In the genomic region with DNA sequence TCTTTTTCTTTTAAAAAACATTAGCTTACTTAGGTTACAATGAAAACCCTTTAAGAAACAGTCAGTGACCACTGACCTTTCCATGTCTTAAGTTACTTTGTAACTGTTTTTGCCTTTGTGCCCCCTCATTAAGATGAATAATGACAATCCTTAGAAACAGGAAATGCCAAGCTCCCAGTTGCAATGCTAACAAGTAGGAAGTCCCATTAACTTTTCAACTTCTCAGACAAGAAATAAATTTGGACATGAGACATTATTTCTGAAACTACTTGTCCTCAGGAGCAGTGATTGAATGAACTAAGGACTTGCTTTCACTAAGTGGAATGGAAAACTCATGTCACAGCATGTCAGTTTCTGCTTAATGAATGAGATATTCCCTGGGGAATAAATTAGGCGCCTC, we compare ENCODE assay signal across 23 cellular contexts.
DNase-seq lines count a peak whose midpoint lies in the region; ATAC-seq and TF ChIP-seq lines count a peak whose summit lies in the region.
"Had no signal": no experiment of that assay in that cellular context is flagged by ENCODE, and none has a peak within 500 bp of the region (broad histone marks: within the 10 kb centered on the region; RNA-seq: fewer than 3 reads in every experiment).

No MANE protein-coding gene starts in this region.

- peaks cover 15% of the 10 kb centered on the region for H3K4me1 Mint-ChIP-seq in HFFc6 (ENCODE audit: low read depth)
- peaks cover 25% of the 10 kb centered on the region for H3K4me1 Mint-ChIP-seq in WTC11
- peaks cover 7% of the 10 kb centered on the region for H3K4me1 Mint-ChIP-seq in osteocyte (ENCODE audit: unreplicated experiment)
- H3K4me1 Mint-ChIP-seq: IgD-negative memory B cell had no signal

- TF ChIP-seq CTCF in HFFc6 (IDR thresholded peaks at IDR 0.05) (no peak), WTC11 (IDR thresholded peaks at IDR 0.05) (no peak), fibroblast of lung (conservative IDR thresholded peaks at IDR 0.05 in 1 of 2, IDR thresholded peaks at IDR 0.05 in 1 of 2; ENCODE audit: low read depth in 1 of 2, low read length in 2 of 2) (no peak), osteocyte (IDR thresholded peaks at IDR 0.05) (no peak)

- H3K4me3 Mint-ChIP-seq in HFFc6 (no peak overlapping the region), WTC11 (no peak overlapping the region), osteocyte (ENCODE audit: unreplicated experiment) (no peak overlapping the region)
- H3K4me3 Mint-ChIP-seq: IgD-negative memory B cell had no signal

- peak; percentile 3 for DNase-seq in HFFc6
- DNase-seq in WTC11 (ENCODE audit: low spot score) = no peak
- DNase-seq in fibroblast of lung (ENCODE audit: low read depth in 2 of 2) = peak; percentile 15 to 53
- DNase-seq in renal cortical epithelial cell (ENCODE audit: low read depth) = peak; percentile 72
- no peak for DNase-seq in COLO668 (lab: John Stamatoyannopoulos, UW; ENCODE audit: unreplicated experiment)
- no peak for DNase-seq in ureter (ENCODE audit: low spot score)
- no peak for DNase-seq in osteocyte (ENCODE audit: extremely low spot score, unreplicated experiment)
- DNase-seq: activated gamma-delta T cell; amniotic stem cell; effector CD4-positive, alpha-beta T cell; esophagus squamous epithelium; GDM1; HCEC 1CT; heart right ventricle; left ventricle myocardium superior; MG63; NCI-H1694 treated with DMSO at 0.1 percent for 48 hours; ovary; stimulated activated CD4-positive, alpha-beta T cell treated with anti-CD3 and anti-CD28 coated beads, Interleukin-4, amount 100 ng/mL, for 4 hours; T-helper 1 cell had no signal

- H3K27ac ChIP-seq in fibroblast of lung (ENCODE audit: insufficient read depth, low read length) = no peak overlapping the region
- H3K27ac ChIP-seq: esophagus squamous epithelium, heart right ventricle, ovary, skin epidermis had no signal

- H2AFZ ChIP-seq in fibroblast of lung (ENCODE audit: low read length) = no peak overlapping the region

- no peak overlapping the region for H3K4me2 ChIP-seq in fibroblast of lung (ENCODE audit: extremely low read depth, insufficient read depth, low read length)

- no peak overlapping the region for H3K9ac ChIP-seq in fibroblast of lung (ENCODE audit: insufficient read depth, low read length)

- POLR2A ChIA-PET in WTC11 (lab: Charles Lee) = no interaction called here

- no peak overlapping the region for H3K4me3 ChIP-seq in fibroblast of lung (replicated peaks in 1 of 4; ENCODE audit: control extremely low read depth in 1 of 4, insufficient read depth in 1 of 4, low read depth in 3 of 4, low read length in 4 of 4)
- H3K4me3 ChIP-seq: esophagus squamous epithelium, heart right ventricle, MG63, ovary, skin epidermis had no signal

- H3K27ac Mint-ChIP-seq in HFFc6 (no peak overlapping the region), WTC11 (peak overlapping the region; percentile 76; the same call in 1 of the 2 replicates), osteocyte (ENCODE audit: unreplicated experiment) (no peak overlapping the region)
- H3K27ac Mint-ChIP-seq: IgD-negative memory B cell had no signal

- CTCF ChIA-PET in WTC11 (lab: Charles Lee) = interaction anchor here (0.7 kb wide), 1 partner anchor 31 kb away, joined by 3 read pairs; no protein-coding TSS in a partner anchor

- ATAC-seq in WTC11 (no peak), HG03442 (IDR thresholded peaks at IDR 0.05; ENCODE audit: unreplicated experiment) (no peak)
- ATAC-seq: heart right ventricle, left ventricle myocardium superior had no signal

- no peaks in the 10 kb centered on the region for H3K79me2 ChIP-seq in fibroblast of lung (ENCODE audit: control insufficient read depth, insufficient read depth, low read length)

- peaks cover 2% of the 10 kb centered on the region for H3K4me1 ChIP-seq in fibroblast of lung (ENCODE audit: control insufficient read depth, extremely low read depth, insufficient read depth, low read length)
- H3K4me1 ChIP-seq: esophagus squamous epithelium, heart right ventricle had no signal

- no peaks in the 10 kb centered on the region for H3K36me3 ChIP-seq in fibroblast of lung (ENCODE audit: control insufficient read depth, insufficient read depth, low read length)
- H3K36me3 ChIP-seq: esophagus squamous epithelium, heart right ventricle, MG63, ovary had no signal

- no peaks in the 10 kb centered on the region for H3K9me3 ChIP-seq in fibroblast of lung (ENCODE audit: control insufficient read depth, insufficient read depth, low read depth, low read length)
- H3K9me3 ChIP-seq: esophagus squamous epithelium, heart right ventricle, MG63, ovary had no signal

- no peaks in the 10 kb centered on the region for H4K20me1 ChIP-seq in fibroblast of lung (ENCODE audit: control insufficient read depth, extremely low read depth, insufficient read depth, low read length)

- H3K9me3 Mint-ChIP-seq in HFFc6 (no peaks in the 10 kb centered on the region), WTC11 (no peaks in the 10 kb centered on the region), osteocyte (ENCODE audit: unreplicated experiment) (peaks cover 6% of the 10 kb centered on the region)
- H3K9me3 Mint-ChIP-seq: IgD-negative memory B cell had no signal

- no peaks in the 10 kb centered on the region; the same call in 1 of the 2 replicates for H3K27me3 Mint-ChIP-seq in HFFc6 (ENCODE audit: insufficient read depth)
- H3K27me3 Mint-ChIP-seq in WTC11 (ENCODE audit: low read depth) = no peaks in the 10 kb centered on the region
- H3K27me3 Mint-ChIP-seq in osteocyte (ENCODE audit: unreplicated experiment) = no peaks in the 10 kb centered on the region
- H3K27me3 Mint-ChIP-seq: IgD-negative memory B cell had no signal

- no peaks in the 10 kb centered on the region for H3K36me3 Mint-ChIP-seq in HFFc6 (ENCODE audit: low read depth)
- H3K36me3 Mint-ChIP-seq in WTC11 = no peaks in the 10 kb centered on the region
- H3K36me3 Mint-ChIP-seq in osteocyte (ENCODE audit: unreplicated experiment) = no peaks in the 10 kb centered on the region
- H3K36me3 Mint-ChIP-seq: IgD-negative memory B cell had no signal

- no peaks in the 10 kb centered on the region for H3K27me3 ChIP-seq in fibroblast of lung (ENCODE audit: control insufficient read depth, insufficient read depth, low read length)
- H3K27me3 ChIP-seq: esophagus squamous epithelium, MG63, ovary had no signal

TF ChIP-seq in WTC11, 78 proteins besides CTCF, POLR2A, EP300 and RAD21 (continues in another document):
- TF ChIP-seq PRDM15 (CRISPR knock-in tag; IDR thresholded peaks at IDR 0.05) = no peak
- TF ChIP-seq ETV6 (CRISPR knock-in tag; IDR thresholded peaks at IDR 0.05) = no peak
- no peak for TF ChIP-seq USF2 (CRISPR knock-in tag; IDR thresholded peaks at IDR 0.05)
- TF ChIP-seq, protein P1, sequence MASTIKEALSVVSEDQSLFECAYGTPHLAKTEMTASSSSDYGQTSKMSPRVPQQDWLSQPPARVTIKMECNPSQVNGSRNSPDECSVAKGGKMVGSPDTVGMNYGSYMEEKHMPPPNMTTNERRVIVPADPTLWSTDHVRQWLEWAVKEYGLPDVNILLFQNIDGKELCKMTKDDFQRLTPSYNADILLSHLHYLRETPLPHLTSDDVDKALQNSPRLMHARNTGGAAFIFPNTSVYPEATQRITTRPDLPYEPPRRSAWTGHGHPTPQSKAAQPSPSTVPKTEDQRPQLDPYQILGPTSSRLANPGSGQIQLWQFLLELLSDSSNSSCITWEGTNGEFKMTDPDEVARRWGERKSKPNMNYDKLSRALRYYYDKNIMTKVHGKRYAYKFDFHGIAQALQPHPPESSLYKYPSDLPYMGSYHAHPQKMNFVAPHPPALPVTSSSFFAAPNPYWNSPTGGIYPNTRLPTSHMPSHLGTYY (CRISPR knock-in tag; IDR thresholded peaks at IDR 0.05) = no peak

Comparison
In these comparisons a context has a peak if more than half of its experiments do, and no peak if none do; other contexts are left out.
1. DNase-seq: peak in HFFc6 (single experiment), fibroblast of lung (2 of 2) and renal cortical epithelial cell (single experiment); none in WTC11 (single experiment), COLO668 (single experiment), ureter (single experiment) and osteocyte (single experiment).